ENCODE assay signal across 8 cellular contexts in the genomic region with DNA sequence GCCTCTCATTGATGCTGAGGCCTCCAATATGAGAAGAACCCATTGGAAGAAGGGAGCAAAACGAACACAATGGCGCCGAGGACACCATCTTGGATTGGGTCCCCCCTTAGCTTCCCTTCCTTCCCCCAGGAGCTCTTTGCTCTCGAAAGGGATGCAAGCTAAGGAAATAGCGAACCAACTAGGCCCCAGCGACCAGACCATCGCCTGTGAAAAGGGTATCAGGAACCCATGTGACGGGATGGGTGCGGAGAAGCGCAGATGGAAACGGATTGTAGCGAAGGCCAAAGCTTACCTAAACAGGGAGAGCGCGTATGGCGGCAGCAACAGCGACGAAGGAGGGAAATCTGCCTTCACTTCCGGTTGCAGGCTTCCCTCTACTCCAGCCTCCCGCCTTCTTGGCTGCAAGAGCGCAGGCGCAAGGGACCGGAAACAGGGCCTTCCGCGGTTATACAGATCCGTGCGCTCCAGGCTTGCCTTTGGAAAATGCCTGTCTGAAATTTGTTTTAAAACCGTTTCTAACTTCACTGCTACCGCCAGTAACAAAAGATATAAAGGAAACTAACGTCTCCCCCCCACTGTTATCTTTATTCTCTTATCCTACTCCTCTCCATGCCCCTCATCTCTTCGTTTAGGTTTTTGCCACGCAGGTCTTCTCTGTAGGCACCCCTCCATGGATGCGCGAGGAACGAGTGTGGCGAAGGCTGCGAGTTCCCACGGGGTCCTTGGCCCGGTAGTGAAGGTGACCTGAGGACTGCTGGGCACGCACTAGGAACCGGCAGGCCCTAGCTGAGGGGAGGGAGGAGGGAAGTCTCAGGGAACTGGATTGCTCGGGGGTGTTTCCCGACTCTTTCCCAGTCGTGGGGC. TPM values are rescaled to one million over a fixed set of nuclear protein-coding genes. Genes with fewer than 3 reads are reported as not detected.
DNase-seq lines count a peak whose midpoint lies in the region; ATAC-seq and TF ChIP-seq lines count a peak whose summit lies in the region.

A gene (minus strand): TSS at position 346 of the 864 bp plus-strand sequence. CDS start 1,471 bp downstream, outside the sequence.

- H3K27me3 Mint-ChIP-seq in activated T-cell treated with anti-CD3 and anti-CD28 coated beads, Interleukin-2, amount 50 U/mL, for 4 hours (ENCODE audit: low read depth) = no peaks in the 10 kb centered on the region

- TF ChIP-seq POLR2A in Peyer's patch (IDR thresholded peaks at IDR 0.05) = peak; percentile 81 to 83

- peaks cover 47% of the 10 kb centered on the region for H3K4me1 Mint-ChIP-seq in activated T-cell treated with anti-CD3 and anti-CD28 coated beads, Interleukin-2, amount 50 U/mL, for 4 hours (ENCODE audit: low read depth)

- H3K9me3 ChIP-seq in Peyer's patch (no peaks in the 10 kb centered on the region), esophagus (ENCODE audit: control insufficient read depth in 2 of 2, insufficient read depth in 1 of 2, low read depth in 1 of 2, low read length in 1 of 2) (no peaks in the 10 kb centered on the region), muscle layer of colon (ENCODE audit: low read length) (no peaks in the 10 kb centered on the region)

- H3K36me3 ChIP-seq in Peyer's patch (peaks cover 0 to 34% (median 0%) of the 10 kb centered on the region in 3 donors), esophagus (ENCODE audit: control insufficient read depth in 2 of 2, insufficient read depth in 2 of 2, low read length in 1 of 2) (peaks cover 4 to 18% of the 10 kb centered on the region in 2 donors), muscle layer of colon (ENCODE audit: insufficient read depth, low read length) (peaks cover 31% of the 10 kb centered on the region)

- H3K4me3 ChIP-seq in Peyer's patch (peak within 1 kb of the TSS; percentile 58 to 83 (median 72)), esophagus (ENCODE audit: low read depth in 1 of 2, low read length in 2 of 2) (peak within 1 kb of the TSS; percentile 70 to 94), muscle layer of colon (ENCODE audit: low read depth in 1 of 2, low read length in 2 of 2) (peak within 1 kb of the TSS; percentile 45 to 98)

- H3K27me3 ChIP-seq in Peyer's patch = no peaks in the 10 kb centered on the region
- H3K27me3 ChIP-seq in esophagus (ENCODE audit: control insufficient read depth in 1 of 2, insufficient read depth in 2 of 2, low read length in 2 of 2) = no peaks in the 10 kb centered on the region
- no peaks in the 10 kb centered on the region for H3K27me3 ChIP-seq in muscle layer of colon (ENCODE audit: control insufficient read depth in 1 of 2, insufficient read depth in 2 of 2, low read length in 2 of 2)

- peak within 1 kb of the TSS; percentile 95 for H3K9ac ChIP-seq in muscle layer of colon (ENCODE audit: low read length)

- H3K27ac ChIP-seq in Peyer's patch (peak within 1 kb of the TSS; percentile 84 to 91 (median 90)), esophagus (ENCODE audit: low read depth in 2 of 2, low read length in 1 of 2) (peak within 1 kb of the TSS; percentile 95 to 98), muscle layer of colon (ENCODE audit: low read depth, low read length) (peak within 1 kb of the TSS; percentile 83)

- peak; percentile 54 for ATAC-seq in GM21717 (IDR thresholded peaks at IDR 0.05; ENCODE audit: unreplicated experiment)
- peak; percentile 82 to 84 for ATAC-seq in activated T-cell treated with anti-CD3 and anti-CD28 coated beads, Interleukin-2, amount 50 U/mL, for 4 hours

- 0% methylated on average over 43 of the region's 43 CpGs for WGBS in esophagus, 2 donors

- no peaks in the 10 kb centered on the region for H3K9me3 Mint-ChIP-seq in activated T-cell treated with anti-CD3 and anti-CD28 coated beads, Interleukin-2, amount 50 U/mL, for 4 hours

- peak within 1 kb of the TSS; percentile 96 for H3K4me3 Mint-ChIP-seq in activated T-cell treated with anti-CD3 and anti-CD28 coated beads, Interleukin-2, amount 50 U/mL, for 4 hours

- DNase-seq in DMS153 (lab: John Stamatoyannopoulos, UW) = peak; percentile 97
- peak; percentile 99 for DNase-seq in KG1 (lab: John Stamatoyannopoulos, UW)
- DNase-seq in Peyer's patch = peak; percentile 93 to 98 (median 93)
- DNase-seq in activated T-cell treated with anti-CD3 and anti-CD28 coated beads, Interleukin-2, amount 50 U/mL, for 4 hours = peak; percentile 89
- DNase-seq in stimulated activated CD8-positive, alpha-beta memory T cell treated with anti-CD3 and anti-CD28 coated beads, Interleukin-7, amount 100 ng/mL, for 1 hour (ENCODE audit: low read depth in 2 of 2) = peak; percentile 83 to 87

- H3K4me1 ChIP-seq in Peyer's patch (peaks cover 0 to 50% (median 21%) of the 10 kb centered on the region in 4 donors), esophagus (ENCODE audit: control insufficient read depth in 2 of 2, insufficient read depth in 2 of 2, low read length in 1 of 2) (peaks cover 0 to 3% of the 10 kb centered on the region in 2 donors), muscle layer of colon (ENCODE audit: insufficient read depth, low read length) (peaks cover 42% of the 10 kb centered on the region)

- peaks cover 36% of the 10 kb centered on the region for H3K36me3 Mint-ChIP-seq in activated T-cell treated with anti-CD3 and anti-CD28 coated beads, Interleukin-2, amount 50 U/mL, for 4 hours (ENCODE audit: insufficient read depth)

- peak in 1 of 6 experiments; percentile 12 for TF ChIP-seq CTCF in Peyer's patch (IDR thresholded peaks at IDR 0.05)

RNA-seq across cellular contexts. Expression of the gene that starts here (rescaled TPM):
- 1,000 to 10,000 TPM in 1 of 4 donors, 100 to 1,000 TPM in 3; 161 to 1,087 (median 280) TPM for total RNA-seq in Peyer's patch
- total RNA-seq in activated T-cell treated with anti-CD3 and anti-CD28 coated beads, Interleukin-2, amount 50 U/mL, for 4 hours = 100 to 1,000 TPM; 644 to 667 (median 666) TPM
- 100 to 1,000 TPM; 181 to 321 TPM for polyA plus RNA-seq in esophagus

Comparison
In these comparisons a context has a peak if more than half of its experiments do, and no peak if none do; other contexts are left out.
1. Peak in every context shown above with its lines: DNase-seq, ATAC-seq, H3K4me3 ChIP-seq and H3K27ac ChIP-seq.